ENCODE assay signal across 8 cellular contexts in the genomic region with DNA sequence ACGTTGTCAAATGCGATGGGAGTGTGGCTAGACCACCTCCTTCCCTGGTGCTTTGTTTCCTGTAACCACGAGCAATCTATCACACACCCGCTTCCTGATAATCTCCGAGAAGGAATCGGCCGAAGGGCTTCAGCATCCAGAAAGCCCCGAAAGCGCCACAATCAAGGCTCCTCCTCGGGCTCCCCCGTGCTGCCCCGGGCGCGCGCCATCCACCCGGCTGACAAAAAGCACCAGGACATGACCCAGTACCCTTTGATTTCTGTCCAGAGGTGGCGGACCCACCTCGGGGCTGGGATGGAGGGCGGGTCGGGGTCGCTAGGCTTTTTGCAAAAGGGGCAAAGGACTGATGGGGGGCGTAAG. TPM values are rescaled to one million over a fixed set of nuclear protein-coding genes. Genes with fewer than 3 reads are reported as not detected.
DNase-seq lines count a peak whose midpoint lies in the region; ATAC-seq, FAIRE-seq and TF ChIP-seq lines count a peak whose summit lies in the region.

No MANE protein-coding gene starts in this region.

- H3K27ac ChIP-seq in DOHH2 (ENCODE audit: low read depth, low read length) (no peak overlapping the region), Panc1 (ENCODE audit: low read length) (peak overlapping the region; percentile 88), pancreas (no peak overlapping the region)

- H3F3A ChIP-seq in DOHH2 (ENCODE audit: control insufficient read depth, insufficient read depth) = 0 out of 2 replicates have a peak, but pooled peaks cover 3% of the 10 kb centered on the region

- WGBS in pancreas, 2 donors = 32 to 34% methylated on average over 22 of the region's 22 CpGs

- no peak for FAIRE-seq in pancreas (lab: Jason Lieb, UNC)

- TF ChIP-seq CTCF in DOHH2 (IDR thresholded peaks at IDR 0.05; ENCODE audit: low read depth, low read length, poor library complexity, severe bottlenecking) = no peak
- no peak for TF ChIP-seq CTCF in Panc1 (IDR thresholded peaks at IDR 0.05)
- TF ChIP-seq CTCF in epithelial cell of esophagus (IDR thresholded peaks at IDR 0.05; ENCODE audit: insufficient read depth, low read depth, low read length, missing control alignments) = no peak
- no peak for TF ChIP-seq CTCF in pancreas (IDR thresholded peaks at IDR 0.05)

- H3K27me3 ChIP-seq in DOHH2 (ENCODE audit: control insufficient read depth, low read length) (peaks cover 18% of the 10 kb centered on the region), Panc1 (ENCODE audit: control insufficient read depth, insufficient read depth, low read length) (no peaks in the 10 kb centered on the region), pancreas (no peaks in the 10 kb centered on the region)

- H3K9me3 ChIP-seq in DOHH2 (ENCODE audit: control insufficient read depth, insufficient read depth, low read length) (no peaks in the 10 kb centered on the region), Panc1 (ENCODE audit: control insufficient read depth, insufficient read depth, low read depth, low read length) (no peaks in the 10 kb centered on the region), pancreas (no peaks in the 10 kb centered on the region)

- CTCF ChIA-PET in Panc1 (lab: Charles Lee) = no interaction called here

- H3K4me1 ChIP-seq in DOHH2 (ENCODE audit: control insufficient read depth, low read length) (peaks cover 24% of the 10 kb centered on the region), Panc1 (ENCODE audit: control insufficient read depth, insufficient read depth, low read length) (peaks cover 38% of the 10 kb centered on the region), pancreas (peaks cover 0 to 6% (median 5%) of the 10 kb centered on the region in 3 donors)

- intact Hi-C loops in Panc1 (cut with micrococcal nuclease; ENCODE audit: unreplicated experiment) (loop anchor here (10.0 kb wide), 1 partner anchor 134 kb away; a partner anchor contains a TSS), pancreas (cut with DNase I) (no loop called here)

- no peaks in the 10 kb centered on the region for H4K20me1 ChIP-seq in DOHH2 (ENCODE audit: control insufficient read depth, insufficient read depth, low read depth, low read length)

- DNase-seq in Panc1 (ENCODE audit: low read depth, low spot score) (no peak), epithelial cell of esophagus (ENCODE audit: low read depth) (no peak), pancreas (no peak), SIG-M5 treated with dmso at 0.1 percent for 504 hours (lab: John Stamatoyannopoulos, UW; ENCODE audit: unreplicated experiment) (no peak), NCI-H128 (lab: John Stamatoyannopoulos, UW; ENCODE audit: unreplicated experiment) (no peak)

- ATAC-seq in Panc1 (no peak), pancreas (no peak), HG02610 (IDR thresholded peaks at IDR 0.05; ENCODE audit: unreplicated experiment) (no peak), GM21576 (IDR thresholded peaks at IDR 0.05; ENCODE audit: unreplicated experiment) (no peak)

- POLR2A ChIA-PET in Panc1 (lab: Charles Lee) = no interaction called here

- no peaks in the 10 kb centered on the region for H3K9me2 ChIP-seq in DOHH2 (replicated peaks; ENCODE audit: control insufficient read depth, low read length)

- in situ Hi-C loops in Panc1 (cut with HindIII; ENCODE audit: low pct_unique_long_range_greater_than_20kb, low sequenced_read_pairs) = no loop called here

- no TSS peak for BruUV-seq in Panc1 (replicated peaks; lab: Mats Ljungman, UMichigan)

- H3K4me3 ChIP-seq in DOHH2 (ENCODE audit: low read length) (peak overlapping the region; percentile 82), Panc1 (ENCODE audit: low read depth in 2 of 2, low read length in 2 of 2) (peak overlapping the region; percentile 83 to 88), epithelial cell of esophagus (ENCODE audit: low read length) (peak overlapping the region; percentile 86), pancreas (peak overlapping the region; percentile 55 to 82 (median 62))

- H3K4me2 ChIP-seq in DOHH2 (ENCODE audit: low read length) = peak overlapping the region; percentile 82

- H3K36me3 ChIP-seq in DOHH2 (ENCODE audit: control insufficient read depth, low read length) (no peaks in the 10 kb centered on the region), Panc1 (ENCODE audit: control insufficient read depth, insufficient read depth, low read length) (peaks cover 6% of the 10 kb centered on the region; the same call in 1 of the 2 replicates), pancreas (no peaks in the 10 kb centered on the region)

- H3K79me2 ChIP-seq in DOHH2 (ENCODE audit: control insufficient read depth, low read length) = peaks cover 5% of the 10 kb centered on the region

RNA-seq across cellular contexts. Expression of a gene that starts 0.7 kb away (rescaled TPM):
- total RNA-seq in Panc1 (2021; ENCODE audit: unreplicated experiment) = 48.7 TPM
- 74.7 TPM for polyA plus RNA-seq in Panc1 (2012; ENCODE audit: insufficient read length)
- 1 to 10 TPM; 2.3 to 7.4 (median 3.4) TPM for total RNA-seq in pancreas
- polyA plus RNA-seq in pancreas = 1 to 10 TPM; 5.7 to 6.3 TPM

RNA-seq across cellular contexts. Expression of a gene that starts 21.3 kb away (rescaled TPM):
- total RNA-seq in Panc1 (2021; ENCODE audit: unreplicated experiment) (46.6 TPM), pancreas (1 to 10 TPM; 2.2 to 5.2 (median 4.0) TPM)
- 70.7 TPM for polyA plus RNA-seq in Panc1 (2012; ENCODE audit: insufficient read length)
- 1 to 10 TPM; 7.8 to 8.8 TPM for polyA plus RNA-seq in pancreas

RNA-seq across cellular contexts. Expression of a gene that starts 22.5 kb away (rescaled TPM):
- 63.4 TPM for total RNA-seq in Panc1 (2021; ENCODE audit: unreplicated experiment)
- 82.5 TPM for polyA plus RNA-seq in Panc1 (2012; ENCODE audit: insufficient read length)
- total RNA-seq in pancreas = 10 to 100 TPM; 14.4 to 32.3 (median 18.7) TPM
- 10 to 100 TPM; 62.5 to 76.3 TPM for polyA plus RNA-seq in pancreas

RNA-seq across cellular contexts. Expression of a gene that starts 45.3 kb away (rescaled TPM):
- total RNA-seq in Panc1 (2021; ENCODE audit: unreplicated experiment) (448 TPM), pancreas (10 to 100 TPM in 3 of 6 donors, 1 to 10 TPM in 3; 7.5 to 32.9 (median 11.9) TPM)
- 639 TPM for polyA plus RNA-seq in Panc1 (2012; ENCODE audit: insufficient read length)
- polyA plus RNA-seq in pancreas = 10 to 100 TPM; 21.8 to 33.1 TPM
